ENCODE assay signal across 1 cellular context in genomic region chr11:6646040-6646439, GRCh38.
A peak's percentile ranks its signal among the peaks of the same experiment; 100 is the strongest.
TF ChIP-seq lines count a peak whose summit lies in the region.

No MANE protein-coding gene starts in this region.

TF ChIP-seq in GM12878, 131 proteins besides CTCF, POLR2A, EP300 and RAD21 (continues in another document):
- peak; percentile 51; the same call in 1 of the 2 replicates for TF ChIP-seq RUNX3 (IDR thresholded peaks at IDR 0.05; ENCODE audit: low read length)
- TF ChIP-seq GATAD2B (conservative IDR thresholded peaks at IDR 0.05; ENCODE audit: low read depth): 0 out of 2 replicates have a peak, but pooled peaks have one; percentile 24
- no peak for TF ChIP-seq ATF7 (IDR thresholded peaks at IDR 0.05; ENCODE audit: low read depth)
- no peak for TF ChIP-seq ATF2 (IDR thresholded peaks at IDR 0.05; ENCODE audit: low read length)
- TF ChIP-seq NFIC (IDR thresholded peaks at IDR 0.05; ENCODE audit: low read depth, low read length): no peak
- no peak for TF ChIP-seq SMARCA5 (IDR thresholded peaks at IDR 0.05)
- TF ChIP-seq ASH2L (IDR thresholded peaks at IDR 0.05; ENCODE audit: borderline replicate concordance, low read depth): no peak
- no peak for TF ChIP-seq RELB (IDR thresholded peaks at IDR 0.05; ENCODE audit: low read depth)
- no peak for TF ChIP-seq RBBP5 (conservative IDR thresholded peaks at IDR 0.05)
- no peak for TF ChIP-seq SIN3A (IDR thresholded peaks at IDR 0.05; ENCODE audit: low read depth, low read length)
- no peak for TF ChIP-seq MXI1 (IDR thresholded peaks at IDR 0.05; ENCODE audit: low read depth, low read length)
- TF ChIP-seq MLLT1 (IDR thresholded peaks at IDR 0.05): no peak
- TF ChIP-seq MTA2 (IDR thresholded peaks at IDR 0.05; ENCODE audit: low read depth): no peak
- TF ChIP-seq BCL11A (IDR thresholded peaks at IDR 0.05; ENCODE audit: low read depth, low read length): 0 out of 2 replicates have a peak, but pooled peaks have one; percentile 42
- TF ChIP-seq ZNF687 (IDR thresholded peaks at IDR 0.05): peak; percentile 47; the same call in 1 of the 2 replicates
- no peak for TF ChIP-seq HSF1 (IDR thresholded peaks at IDR 0.05; ENCODE audit: low read depth, low read length)
- TF ChIP-seq TAF1 (IDR thresholded peaks at IDR 0.05; ENCODE audit: borderline replicate concordance, low read depth, low read length): no peak
- TF ChIP-seq KAT2A (conservative IDR thresholded peaks at IDR 0.05; ENCODE audit: control insufficient read depth, low read depth, low read length): no peak
- no peak for TF ChIP-seq HDAC2 (IDR thresholded peaks at IDR 0.05)
- no peak for TF ChIP-seq ZBTB40 (IDR thresholded peaks at IDR 0.05; ENCODE audit: borderline replicate concordance)
- no peak for TF ChIP-seq ZNF384 (IDR thresholded peaks at IDR 0.05; ENCODE audit: borderline replicate concordance, low read depth, low read length)
- no peak for TF ChIP-seq BACH1 (IDR thresholded peaks at IDR 0.05; ENCODE audit: borderline replicate concordance)
- TF ChIP-seq RELA (IDR thresholded peaks at IDR 0.05; ENCODE audit: borderline replicate concordance, partially characterized antibody): no peak
- TF ChIP-seq MTA3 (IDR thresholded peaks at IDR 0.05; ENCODE audit: borderline replicate concordance, low read length): no peak
- TF ChIP-seq TCF12 (IDR thresholded peaks at IDR 0.05; ENCODE audit: low read depth, low read length): 0 out of 2 replicates have a peak, but pooled peaks have one; percentile 43
- no peak for TF ChIP-seq CHD2 (IDR thresholded peaks at IDR 0.05; ENCODE audit: borderline replicate concordance, low read depth, low read length)
- TF ChIP-seq STAT3 (IDR thresholded peaks at IDR 0.05; ENCODE audit: low read depth, low read length): no peak
- peak; percentile 90 for TF ChIP-seq NR2F1 (conservative IDR thresholded peaks at IDR 0.05)
- no peak for TF ChIP-seq REST (IDR thresholded peaks at IDR 0.05; ENCODE audit: low read depth, low read length)
- no peak for TF ChIP-seq NBN (IDR thresholded peaks at IDR 0.05)
- no peak for TF ChIP-seq PBX3 (IDR thresholded peaks at IDR 0.05; ENCODE audit: insufficient replicate concordance, low read depth, low read length)
- TF ChIP-seq IKZF1 (conservative IDR thresholded peaks at IDR 0.05): peak; percentile 30; the same call in 1 of the 2 replicates
- no peak for TF ChIP-seq EZH2 (IDR thresholded peaks at IDR 0.05; ENCODE audit: borderline replicate concordance, control insufficient read depth, low read depth, low read length)
- TF ChIP-seq MEF2B (IDR thresholded peaks at IDR 0.05; ENCODE audit: partially characterized antibody, poor library complexity, severe bottlenecking): peak; percentile 60
- TF ChIP-seq POLR2AphosphoS5 (IDR thresholded peaks at IDR 0.05; ENCODE audit: low read length): no peak
- TF ChIP-seq FOXK2 (IDR thresholded peaks at IDR 0.05): no peak
